Comparison of ENCODE assay signal across 19 cellular contexts in genomic region chr2:36528761-36529392, GRCh38.
A peak's percentile ranks its signal among the peaks of the same experiment; 100 is the strongest.
DNase-seq lines count a peak whose midpoint lies in the region; ATAC-seq and TF ChIP-seq lines count a peak whose summit lies in the region.
"Had no signal": no experiment of that assay in that cellular context is flagged by ENCODE, and none has a peak within 500 bp of the region (broad histone marks: within the 10 kb centered on the region; RNA-seq: fewer than 3 reads in every experiment).

No MANE protein-coding gene starts in this region.

- H3K27ac ChIP-seq in psoas muscle (peak overlapping the region; percentile 33), right atrium auricular region (no peak overlapping the region)
- H3K27ac ChIP-seq: hepatocyte, spleen, WERI-Rb-1 had no signal

- TF ChIP-seq CTCF in psoas muscle (IDR thresholded peaks at IDR 0.05) (no peak), right atrium auricular region (IDR thresholded peaks at IDR 0.05) (no peak)

- H3K4me3 ChIP-seq in psoas muscle (no peak overlapping the region), right atrium auricular region (no peak overlapping the region)
- H3K4me3 ChIP-seq: ascending aorta, hepatocyte, mucosa of descending colon, spleen had no signal

- 78 to 82% (median 78%) methylated on average over 7 of the region's 7 CpGs for WGBS in psoas muscle, 3 donors

- H3K27ac Mint-ChIP-seq in activated T-helper 2 cell treated with anti-CD3 and anti-CD28 coated beads, Interferon-gamma antibody, Interleukin-2, Interleukin-4, amounts not matched to agents 10 μg/mL and 5 μg/mL and 100 μg/mL, durations not matched to agents 14 hours and 24 hours and 36 hours, result peak overlapping the region; percentile 20
- H3K27ac Mint-ChIP-seq in activated CD8-positive, alpha-beta T cell treated with anti-CD3 and anti-CD28 coated beads, Interleukin-2, amount 10 ng/mL, durations not matched to agents 7 days and 5 days, result no peak overlapping the region
- H3K27ac Mint-ChIP-seq: B cell; dendritic cell treated with granulocyte-macrophage colony-stimulating factor and Interleukin-4, amounts not matched to agents 40 ng/mL and 50 ng/mL, for 4 days had no signal

- no peaks in the 10 kb centered on the region for H3K27me3 ChIP-seq in psoas muscle (ENCODE audit: insufficient read depth in 3 of 3, low read length in 2 of 3)
- H3K27me3 ChIP-seq in right atrium auricular region, result no peaks in the 10 kb centered on the region
- H3K27me3 ChIP-seq: ascending aorta, hepatocyte, spleen had no signal

- intact Hi-C loops in activated T-helper 2 cell treated with anti-CD3 and anti-CD28 coated beads, Interferon-gamma antibody, Interleukin-2, Interleukin-4, amounts not matched to agents 10 μg/mL and 5 μg/mL and 100 μg/mL, durations not matched to agents 14 hours and 24 hours and 36 hours (cut with micrococcal nuclease), result no loop called here
- intact Hi-C loops in psoas muscle (cut with DNase I), result no loop called here

- H3K27me3 Mint-ChIP-seq in activated T-helper 2 cell treated with anti-CD3 and anti-CD28 coated beads, Interferon-gamma antibody, Interleukin-2, Interleukin-4, amounts not matched to agents 10 μg/mL and 5 μg/mL and 100 μg/mL, durations not matched to agents 14 hours and 24 hours and 36 hours (ENCODE audit: low read depth), result no peaks in the 10 kb centered on the region
- no peaks in the 10 kb centered on the region for H3K27me3 Mint-ChIP-seq in activated CD8-positive, alpha-beta T cell treated with anti-CD3 and anti-CD28 coated beads, Interleukin-2, amount 10 ng/mL, durations not matched to agents 7 days and 5 days (ENCODE audit: low read depth)
- H3K27me3 Mint-ChIP-seq: B cell; dendritic cell treated with granulocyte-macrophage colony-stimulating factor and Interleukin-4, amounts not matched to agents 40 ng/mL and 50 ng/mL, for 4 days had no signal

- peaks cover 0 to 70% of the 10 kb centered on the region in 2 donors for H3K36me3 ChIP-seq in psoas muscle (ENCODE audit: insufficient read depth in 1 of 2, low read depth in 1 of 2)
- no peaks in the 10 kb centered on the region for H3K36me3 ChIP-seq in right atrium auricular region
- H3K36me3 ChIP-seq: WERI-Rb-1 had no signal

- H3K4me1 Mint-ChIP-seq in activated T-helper 2 cell treated with anti-CD3 and anti-CD28 coated beads, Interferon-gamma antibody, Interleukin-2, Interleukin-4, amounts not matched to agents 10 μg/mL and 5 μg/mL and 100 μg/mL, durations not matched to agents 14 hours and 24 hours and 36 hours (ENCODE audit: low read depth), result peaks cover 10% of the 10 kb centered on the region
- peaks cover 9% of the 10 kb centered on the region for H3K4me1 Mint-ChIP-seq in activated CD8-positive, alpha-beta T cell treated with anti-CD3 and anti-CD28 coated beads, Interleukin-2, amount 10 ng/mL, durations not matched to agents 7 days and 5 days (ENCODE audit: low read depth)

- H3K9me3 ChIP-seq in psoas muscle (no peaks in the 10 kb centered on the region), right atrium auricular region (no peaks in the 10 kb centered on the region)
- H3K9me3 ChIP-seq: ascending aorta, mucosa of descending colon, spleen had no signal

- no peaks in the 10 kb centered on the region for H3K9me3 Mint-ChIP-seq in activated T-helper 2 cell treated with anti-CD3 and anti-CD28 coated beads, Interferon-gamma antibody, Interleukin-2, Interleukin-4, amounts not matched to agents 10 μg/mL and 5 μg/mL and 100 μg/mL, durations not matched to agents 14 hours and 24 hours and 36 hours
- H3K9me3 Mint-ChIP-seq in activated CD8-positive, alpha-beta T cell treated with anti-CD3 and anti-CD28 coated beads, Interleukin-2, amount 10 ng/mL, durations not matched to agents 7 days and 5 days (ENCODE audit: insufficient read depth), result no peaks in the 10 kb centered on the region
- H3K9me3 Mint-ChIP-seq: dendritic cell treated with granulocyte-macrophage colony-stimulating factor and Interleukin-4, amounts not matched to agents 40 ng/mL and 50 ng/mL, for 4 days had no signal

- H3K4me3 Mint-ChIP-seq in activated T-helper 2 cell treated with anti-CD3 and anti-CD28 coated beads, Interferon-gamma antibody, Interleukin-2, Interleukin-4, amounts not matched to agents 10 μg/mL and 5 μg/mL and 100 μg/mL, durations not matched to agents 14 hours and 24 hours and 36 hours (ENCODE audit: low read depth), result no peak overlapping the region
- H3K4me3 Mint-ChIP-seq in activated CD8-positive, alpha-beta T cell treated with anti-CD3 and anti-CD28 coated beads, Interleukin-2, amount 10 ng/mL, durations not matched to agents 7 days and 5 days, result no peak overlapping the region
- H3K4me3 Mint-ChIP-seq: B cell; dendritic cell treated with granulocyte-macrophage colony-stimulating factor and Interleukin-4, amounts not matched to agents 40 ng/mL and 50 ng/mL, for 4 days had no signal

- ATAC-seq in GM19467 (IDR thresholded peaks at IDR 0.05; ENCODE audit: unreplicated experiment), result peak; percentile 30
- ATAC-seq in HG02798 (IDR thresholded peaks at IDR 0.05; ENCODE audit: poor library complexity, unreplicated experiment), result peak; percentile 34
- ATAC-seq in psoas muscle, result no peak
- ATAC-seq in activated CD8-positive, alpha-beta T cell treated with anti-CD3 and anti-CD28 coated beads, Interleukin-2, amount 10 ng/mL, durations not matched to agents 7 days and 5 days, result no peak
- ATAC-seq: mucosa of descending colon had no signal

- H3K36me3 Mint-ChIP-seq in activated T-helper 2 cell treated with anti-CD3 and anti-CD28 coated beads, Interferon-gamma antibody, Interleukin-2, Interleukin-4, amounts not matched to agents 10 μg/mL and 5 μg/mL and 100 μg/mL, durations not matched to agents 14 hours and 24 hours and 36 hours (ENCODE audit: low read depth), result no peaks in the 10 kb centered on the region
- peaks cover 2% of the 10 kb centered on the region for H3K36me3 Mint-ChIP-seq in activated CD8-positive, alpha-beta T cell treated with anti-CD3 and anti-CD28 coated beads, Interleukin-2, amount 10 ng/mL, durations not matched to agents 7 days and 5 days (ENCODE audit: low read depth)

- CTCF ChIA-PET in activated CD8-positive, alpha-beta T cell treated with anti-CD3 and anti-CD28 coated beads, Interleukin-2, amount 10 ng/mL, durations not matched to agents 7 days and 5 days (lab: Charles Lee), result interaction anchor here (1.2 kb wide), 1 partner anchor 176 kb away, joined by 3 read pairs; no protein-coding TSS in a partner anchor

- no peak for DNase-seq in activated T-helper 2 cell treated with anti-CD3 and anti-CD28 coated beads, Interferon-gamma antibody, Interleukin-2, Interleukin-4, amounts not matched to agents 10 μg/mL and 5 μg/mL and 100 μg/mL, durations not matched to agents 14 hours and 24 hours and 36 hours (ENCODE audit: low spot score)
- DNase-seq in psoas muscle (no peak), right atrium auricular region (ENCODE audit: low spot score) (no peak)
- no peak for DNase-seq in activated CD8-positive, alpha-beta T cell treated with anti-CD3 and anti-CD28 coated beads, Interleukin-2, amount 10 ng/mL, durations not matched to agents 7 days and 5 days
- DNase-seq in NK-92 treated with Interleukin-12 subunit alpha and Interleukin-12 subunit beta, amount 100 ng/mL, for 24 hours (lab: John Stamatoyannopoulos, UW), result no peak
- DNase-seq in activated CD8-positive, alpha-beta memory T cell treated with anti-CD3 and anti-CD28 coated beads, Interleukin-2, amount 50 U/mL, for 4 hours, result no peak
- DNase-seq: mucosa of descending colon; NCI-H187; NCI-H526; posterior cingulate gyrus; spleen; stimulated activated naive CD4-positive, alpha-beta T cell treated with Interleukin-2 at 50 U/mL for 16 hours; WERI-Rb-1 had no signal

- peaks cover 20% of the 10 kb centered on the region for H3K4me1 ChIP-seq in psoas muscle
- peaks cover 0 to 19% of the 10 kb centered on the region in 2 donors for H3K4me1 ChIP-seq in right atrium auricular region

- POLR2A ChIA-PET in activated CD8-positive, alpha-beta T cell treated with anti-CD3 and anti-CD28 coated beads, Interleukin-2, amount 10 ng/mL, durations not matched to agents 7 days and 5 days (lab: Charles Lee), result no interaction called here

Comparison
In these comparisons a context has a peak if more than half of its experiments do, and no peak if none do; other contexts are left out.
1. ATAC-seq: peak in GM19467 (single experiment) and HG02798 (single experiment); none in psoas muscle (0 of 4) and activated CD8-positive, alpha-beta T cell treated with anti-CD3 and anti-CD28 coated beads, Interleukin-2, amount 10 ng/mL, durations not matched to agents 7 days and 5 days (single experiment).